ENCODE assay signal across 8 cellular contexts in genomic region chrX:41087219-41087618, GRCh38. TPM values are rescaled to one million over a fixed set of nuclear protein-coding genes. Genes with fewer than 3 reads are reported as not detected.
DNase-seq lines count a peak whose midpoint lies in the region; ATAC-seq and TF ChIP-seq lines count a peak whose summit lies in the region.

No MANE protein-coding gene starts in this region.

- no peaks in the 10 kb centered on the region for H3K27me3 ChIP-seq in left ventricle myocardium inferior (ENCODE audit: low read depth)
- no peaks in the 10 kb centered on the region for H3K27me3 ChIP-seq in aorta (ENCODE audit: control insufficient read depth in 1 of 2, insufficient read depth in 2 of 2, low read length in 1 of 2)

- in situ Hi-C loops in astrocyte of the cerebellum (cut with HindIII; ENCODE audit: low sequenced_read_pairs): no loop called here

- peak overlapping the region; percentile 89 for H3K4me3 Mint-ChIP-seq in memory B cell

- no peaks in the 10 kb centered on the region for H3K9me3 Mint-ChIP-seq in memory B cell

- 3 to 41% methylated on average over 7 of the region's 7 CpGs for WGBS in aorta, 2 donors

- no peak for TF ChIP-seq CTCF in left ventricle myocardium inferior (IDR thresholded peaks at IDR 0.05; ENCODE audit: borderline replicate concordance)
- no peak for TF ChIP-seq CTCF in astrocyte of the cerebellum (IDR thresholded peaks at IDR 0.05; ENCODE audit: low read depth, low read length, missing control alignments)

- intact Hi-C loops in left ventricle myocardium inferior (cut with micrococcal nuclease): no loop called here
- intact Hi-C loops in left cardiac atrium (cut with DNase I): no loop called here
- intact Hi-C loops in aorta (cut with DNase I): loop anchor here in 1 of 2 donors (5.0 to 10.0 kb wide), 3 partner anchors 245 to 442 kb away; partner anchors contain the start of genes CXorf38, DDX3X and MED14

- H3K36me3 Mint-ChIP-seq in memory B cell: peaks cover 4% of the 10 kb centered on the region

- H3K27ac ChIP-seq in left ventricle myocardium inferior (replicated peaks): peak overlapping the region; percentile 99
- no peak overlapping the region for H3K27ac ChIP-seq in aorta (ENCODE audit: low read depth in 1 of 2, low read length in 2 of 2)

- H3K4me1 ChIP-seq in left ventricle myocardium inferior (peaks cover 61% of the 10 kb centered on the region), aorta (ENCODE audit: control insufficient read depth in 1 of 2, insufficient read depth in 2 of 2, low read length in 2 of 2) (no peaks in the 10 kb centered on the region)

- no peaks in the 10 kb centered on the region for H3K36me3 ChIP-seq in left ventricle myocardium inferior
- H3K36me3 ChIP-seq in aorta (ENCODE audit: control insufficient read depth in 1 of 2, insufficient read depth in 2 of 2, low read length in 1 of 2): no peaks in the 10 kb centered on the region

- H3K27me3 Mint-ChIP-seq in memory B cell: no peaks in the 10 kb centered on the region

- H3K4me3 ChIP-seq in left ventricle myocardium inferior (peak overlapping the region; percentile 87), astrocyte of the cerebellum (ENCODE audit: low read depth, low read length) (peak overlapping the region; percentile 78), aorta (ENCODE audit: low read length in 2 of 2) (peak overlapping the region; percentile 58 to 95)

- no peak for ATAC-seq in left cardiac atrium
- no peak for ATAC-seq in memory B cell (ENCODE audit: low read depth)
- ATAC-seq in aorta (ENCODE audit: low FRiP score): no peak

- H3K9me3 ChIP-seq in left ventricle myocardium inferior (replicated peaks): no peaks in the 10 kb centered on the region
- H3K9me3 ChIP-seq in aorta (ENCODE audit: control insufficient read depth, low read length): no peaks in the 10 kb centered on the region

- peaks cover 2% of the 10 kb centered on the region for H3K4me1 Mint-ChIP-seq in memory B cell

- no peak for DNase-seq in left ventricle myocardium inferior
- no peak for DNase-seq in left cardiac atrium
- DNase-seq in astrocyte of the cerebellum (ENCODE audit: low read depth): no peak
- DNase-seq in memory B cell (ENCODE audit: low spot score in 2 of 2): no peak
- no peak for DNase-seq in aorta
- DNase-seq in Kasumi-1 (lab: John Stamatoyannopoulos, UW): no peak
- no peak for DNase-seq in NCI-H1694 treated with DMSO at 0.1 percent for 48 hours (lab: John Stamatoyannopoulos, UW)
- DNase-seq in NCI-H446 treated with DMSO at 0.1 percent for 48 hours (lab: John Stamatoyannopoulos, UW): no peak

- peak overlapping the region; percentile 98 for H3K27ac Mint-ChIP-seq in memory B cell

RNA-seq across cellular contexts. Expression of gene USP9X, which starts 2.0 kb away (rescaled TPM):
- total RNA-seq in left ventricle myocardium inferior: 50.9 TPM
- total RNA-seq in left cardiac atrium: 10 to 100 TPM; 49.0 to 69.0 TPM
- total RNA-seq in aorta: 10 to 100 TPM; 81.9 to 91.4 TPM
- 10 to 100 TPM in 1 of 2 donors, 1 to 10 TPM in 1; 7.8 to 20.4 TPM for polyA plus RNA-seq in aorta
